In the genomic region with DNA sequence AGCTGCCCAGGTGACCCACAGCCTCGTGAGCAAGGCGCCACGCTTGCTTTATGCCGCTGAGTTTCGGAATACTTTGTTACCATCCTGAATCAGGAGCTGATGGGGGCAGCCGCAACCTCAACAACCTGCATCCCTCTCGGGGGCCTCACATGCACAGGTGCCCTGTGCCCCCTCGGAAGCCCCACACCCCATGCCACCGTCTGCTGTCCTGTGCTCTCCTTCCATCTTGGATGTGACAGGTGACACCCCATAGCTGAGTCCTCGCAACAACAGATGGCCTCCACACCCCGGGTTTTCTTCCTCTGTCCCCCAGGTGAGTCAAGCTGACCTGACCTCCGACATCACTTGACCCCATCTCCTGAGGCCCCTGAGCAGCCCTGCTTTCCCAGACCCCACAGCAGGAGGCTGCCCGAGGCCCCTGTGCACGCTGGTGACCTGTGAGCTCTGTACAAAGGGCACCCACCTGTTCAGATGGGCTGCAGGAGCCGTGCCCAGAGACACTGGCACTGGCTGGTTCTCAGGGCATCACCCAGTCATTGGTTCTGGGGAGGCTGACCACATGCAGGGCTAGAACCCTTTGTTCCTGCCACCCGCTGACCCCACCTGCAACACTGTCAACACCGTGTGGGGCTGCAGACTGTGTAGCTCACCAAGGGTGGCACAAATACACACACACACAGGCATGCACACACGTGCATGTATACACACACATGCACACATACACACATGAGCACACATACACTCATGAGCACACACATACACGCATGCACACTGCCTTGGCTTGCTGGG, we compare ENCODE assay signal across 24 cellular contexts. TPM values are rescaled to one million over a fixed set of nuclear protein-coding genes. Genes with fewer than 3 reads are reported as not detected.
A peak's percentile ranks its signal among the peaks of the same experiment; 100 is the strongest.
DNase-seq lines count a peak whose midpoint lies in the region; ATAC-seq, FAIRE-seq and TF ChIP-seq lines count a peak whose summit lies in the region.
"Had no signal": no experiment of that assay in that cellular context is flagged by ENCODE, and none has a peak within 500 bp of the region (broad histone marks: within the 10 kb centered on the region; RNA-seq: fewer than 3 reads in every experiment).

No MANE protein-coding gene starts in this region.

- peaks cover 6% of the 10 kb centered on the region for H3K4me1 Mint-ChIP-seq in glutamatergic neuron (ENCODE audit: low read depth, unreplicated experiment)
- H3K4me1 Mint-ChIP-seq in activated T-helper 2 cell treated with anti-CD3 and anti-CD28 coated beads, Interferon-gamma antibody, Interleukin-2, Interleukin-4, amounts not matched to agents 10 μg/mL and 5 μg/mL and 100 μg/mL, durations not matched to agents 14 hours and 24 hours and 36 hours (ENCODE audit: low read depth): peaks cover 3% of the 10 kb centered on the region

- no peak overlapping the region for H3K4me3 Mint-ChIP-seq in glutamatergic neuron (ENCODE audit: unreplicated experiment)
- H3K4me3 Mint-ChIP-seq in activated T-helper 2 cell treated with anti-CD3 and anti-CD28 coated beads, Interferon-gamma antibody, Interleukin-2, Interleukin-4, amounts not matched to agents 10 μg/mL and 5 μg/mL and 100 μg/mL, durations not matched to agents 14 hours and 24 hours and 36 hours (ENCODE audit: low read depth): no peak overlapping the region
- H3K4me3 Mint-ChIP-seq: CD8-positive, alpha-beta T cell had no signal

- H3K27me3 Mint-ChIP-seq in glutamatergic neuron (ENCODE audit: unreplicated experiment): peaks cover 14% of the 10 kb centered on the region
- peaks cover 3% of the 10 kb centered on the region for H3K27me3 Mint-ChIP-seq in activated T-helper 2 cell treated with anti-CD3 and anti-CD28 coated beads, Interferon-gamma antibody, Interleukin-2, Interleukin-4, amounts not matched to agents 10 μg/mL and 5 μg/mL and 100 μg/mL, durations not matched to agents 14 hours and 24 hours and 36 hours (ENCODE audit: low read depth)

- H3K9me3 ChIP-seq in HEK293 (ENCODE audit: control insufficient read depth, insufficient read depth, low read depth, low read length) (no peaks in the 10 kb centered on the region), osteoblast (ENCODE audit: low read depth, low read length) (no peaks in the 10 kb centered on the region)
- H3K9me3 ChIP-seq: BLaER1 treated with 17β-estradiol and CSF1 and Interleukin-3, amounts not matched to agents 10 nM and 100 nM; Peyer's patch; SK-N-SH had no signal

- H2AFZ ChIP-seq in osteoblast (ENCODE audit: low read length): no peak overlapping the region

- no peak overlapping the region for H3K4me2 ChIP-seq in osteoblast (ENCODE audit: insufficient read depth, low read length)
- H3K4me2 ChIP-seq: BLaER1 treated with 17β-estradiol and CSF1 and Interleukin-3, amounts not matched to agents 10 nM and 100 nM; SK-N-SH had no signal

- no peaks in the 10 kb centered on the region for H4K20me1 ChIP-seq in osteoblast (ENCODE audit: insufficient read depth, low read length)

- CTCF ChIA-PET in HEK293 (lab: Yijun Ruan, JAX): interaction anchor here (1.3 to 1.5 kb wide), 3 partner anchors 129 to 449 kb away, joined by 5 to 6 read pairs (median 6); no protein-coding TSS in a partner anchor

- TF ChIP-seq CTCF in HEK293 (tag by site-specific recombination; IDR thresholded peaks at IDR 0.05) (no peak), glutamatergic neuron (IDR thresholded peaks at IDR 0.05; ENCODE audit: partially characterized antibody, unreplicated experiment) (no peak), osteoblast (IDR thresholded peaks at IDR 0.05; ENCODE audit: extremely low read depth, low read depth, low read length) (no peak)

- peaks cover 11% of the 10 kb centered on the region for H3K9me3 Mint-ChIP-seq in glutamatergic neuron (ENCODE audit: unreplicated experiment)
- H3K9me3 Mint-ChIP-seq in activated T-helper 2 cell treated with anti-CD3 and anti-CD28 coated beads, Interferon-gamma antibody, Interleukin-2, Interleukin-4, amounts not matched to agents 10 μg/mL and 5 μg/mL and 100 μg/mL, durations not matched to agents 14 hours and 24 hours and 36 hours: no peaks in the 10 kb centered on the region
- H3K9me3 Mint-ChIP-seq: CD8-positive, alpha-beta T cell had no signal

- peak overlapping the region; percentile 22 for H3K27ac Mint-ChIP-seq in glutamatergic neuron (ENCODE audit: unreplicated experiment)
- H3K27ac Mint-ChIP-seq in activated T-helper 2 cell treated with anti-CD3 and anti-CD28 coated beads, Interferon-gamma antibody, Interleukin-2, Interleukin-4, amounts not matched to agents 10 μg/mL and 5 μg/mL and 100 μg/mL, durations not matched to agents 14 hours and 24 hours and 36 hours: no peak overlapping the region
- H3K27ac Mint-ChIP-seq: CD8-positive, alpha-beta T cell had no signal

- intact Hi-C loops in Right ventricle myocardium superior (cut with DNase I) (no loop called here), left cardiac atrium (cut with DNase I) (no loop called here)
- intact Hi-C loops in activated T-helper 2 cell treated with anti-CD3 and anti-CD28 coated beads, Interferon-gamma antibody, Interleukin-2, Interleukin-4, amounts not matched to agents 10 μg/mL and 5 μg/mL and 100 μg/mL, durations not matched to agents 14 hours and 24 hours and 36 hours (cut with micrococcal nuclease): no loop called here

- H3K27ac ChIP-seq in HEK293 (ENCODE audit: extremely low read depth, low read depth, low read length) (no peak overlapping the region), osteoblast (ENCODE audit: low read depth, low read length) (no peak overlapping the region)
- H3K27ac ChIP-seq: BLaER1 treated with 17β-estradiol and CSF1 and Interleukin-3, amounts not matched to agents 10 nM and 100 nM; Peyer's patch had no signal

- POLR2A ChIA-PET in HEK293 (lab: Yijun Ruan, JAX): no interaction called here

- no peak for FAIRE-seq in GM19239 (lab: Jason Lieb, UNC)
- FAIRE-seq: GM12878, GM18507 had no signal

- H3K4me3 ChIP-seq in HEK293 (ENCODE audit: low read depth, low read length) (no peak overlapping the region), osteoblast (ENCODE audit: insufficient read depth, low read length) (no peak overlapping the region)
- H3K4me3 ChIP-seq: BLaER1 treated with 17β-estradiol and CSF1 and Interleukin-3, amounts not matched to agents 10 nM and 100 nM; GM12878; Peyer's patch had no signal

- no peaks in the 10 kb centered on the region for H3K4me1 ChIP-seq in HEK293 (ENCODE audit: control insufficient read depth, insufficient read depth, low read length)
- no peaks in the 10 kb centered on the region for H3K4me1 ChIP-seq in osteoblast (ENCODE audit: insufficient read depth, low read length)
- H3K4me1 ChIP-seq: Peyer's patch had no signal

- ATAC-seq in Right ventricle myocardium superior (ENCODE audit: poor library complexity): no peak
- no peak for ATAC-seq in left cardiac atrium
- ATAC-seq: CD8-positive, alpha-beta T cell had no signal

- peaks cover 3% of the 10 kb centered on the region for H3K27me3 ChIP-seq in osteoblast (ENCODE audit: insufficient read depth, low read length)
- H3K27me3 ChIP-seq: BLaER1 treated with 17β-estradiol and CSF1 and Interleukin-3, amounts not matched to agents 10 nM and 100 nM; Peyer's patch had no signal

- peak; percentile 13 for DNase-seq in Right ventricle myocardium superior
- DNase-seq in left cardiac atrium: no peak
- peak; percentile 13 for DNase-seq in glutamatergic neuron
- DNase-seq in osteoblast (ENCODE audit: insufficient read length, low spot score, missing footprints): peak; percentile 36
- no peak for DNase-seq in NCI-H69 (lab: John Stamatoyannopoulos, UW)
- no peak for DNase-seq in GM19239 (ENCODE audit: insufficient read length, low spot score)
- no peak for DNase-seq in activated T-helper 2 cell treated with anti-CD3 and anti-CD28 coated beads, Interferon-gamma antibody, Interleukin-2, Interleukin-4, amounts not matched to agents 10 μg/mL and 5 μg/mL and 100 μg/mL, durations not matched to agents 14 hours and 24 hours and 36 hours (ENCODE audit: low spot score)
- DNase-seq: Calu3; CD8-positive, alpha-beta T cell; DMS53; EL; MM.1S; NCI-H1092 treated with DMSO at 0.1 percent for 48 hours; NCI-H146; NCI-H2029 treated with DMSO at 0.1 percent for 48 hours; NCI-H2171; NCI-H446; NCI-H526 treated with DMSO at 0.1 percent for 48 hours; Peyer's patch had no signal

- H3K36me3 ChIP-seq in HEK293 (ENCODE audit: control insufficient read depth in 2 of 2, insufficient read depth in 1 of 2, low read length in 2 of 2) (no peaks in the 10 kb centered on the region), osteoblast (ENCODE audit: insufficient read depth, low read length) (no peaks in the 10 kb centered on the region)
- H3K36me3 ChIP-seq: BLaER1 treated with 17β-estradiol and CSF1 and Interleukin-3, amounts not matched to agents 10 nM and 100 nM; Peyer's patch had no signal

- H3K36me3 Mint-ChIP-seq in glutamatergic neuron (ENCODE audit: unreplicated experiment): no peaks in the 10 kb centered on the region
- no peaks in the 10 kb centered on the region for H3K36me3 Mint-ChIP-seq in activated T-helper 2 cell treated with anti-CD3 and anti-CD28 coated beads, Interferon-gamma antibody, Interleukin-2, Interleukin-4, amounts not matched to agents 10 μg/mL and 5 μg/mL and 100 μg/mL, durations not matched to agents 14 hours and 24 hours and 36 hours (ENCODE audit: low read depth)
- H3K36me3 Mint-ChIP-seq: CD8-positive, alpha-beta T cell had no signal

- H3K79me2 ChIP-seq in osteoblast (ENCODE audit: insufficient read depth, low read length): no peaks in the 10 kb centered on the region

TF ChIP-seq in HEK293, 187 proteins besides CTCF, POLR2A, EP300 and RAD21:
- TF ChIP-seq, protein P1, sequence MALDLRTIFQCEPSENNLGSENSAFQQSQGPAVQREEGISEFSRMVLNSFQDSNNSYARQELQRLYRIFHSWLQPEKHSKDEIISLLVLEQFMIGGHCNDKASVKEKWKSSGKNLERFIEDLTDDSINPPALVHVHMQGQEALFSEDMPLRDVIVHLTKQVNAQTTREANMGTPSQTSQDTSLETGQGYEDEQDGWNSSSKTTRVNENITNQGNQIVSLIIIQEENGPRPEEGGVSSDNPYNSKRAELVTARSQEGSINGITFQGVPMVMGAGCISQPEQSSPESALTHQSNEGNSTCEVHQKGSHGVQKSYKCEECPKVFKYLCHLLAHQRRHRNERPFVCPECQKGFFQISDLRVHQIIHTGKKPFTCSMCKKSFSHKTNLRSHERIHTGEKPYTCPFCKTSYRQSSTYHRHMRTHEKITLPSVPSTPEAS (tag by site-specific recombination; IDR thresholded peaks at IDR 0.05): peak; percentile 93
- no peak for TF ChIP-seq ZNF521 (tag by site-specific recombination; IDR thresholded peaks at IDR 0.05)

RNA-seq across cellular contexts. Expression of a gene that starts 57.7 kb away (rescaled TPM):
- total RNA-seq in Right ventricle myocardium superior (0.48 TPM), left cardiac atrium (1 to 10 TPM in 1 of 2 donors, under 1 TPM in 1; 0.60 to 2.4 TPM), glutamatergic neuron (ENCODE audit: unreplicated experiment) (4.2 TPM), osteoblast (1.4 and 1.8 TPM in 2 replicates)
- 65.2 and 67.4 TPM in 2 replicates for total RNA-seq in activated T-helper 2 cell treated with anti-CD3 and anti-CD28 coated beads, Interferon-gamma antibody, Interleukin-2, Interleukin-4, amounts not matched to agents 10 μg/mL and 5 μg/mL and 100 μg/mL, durations not matched to agents 14 hours and 24 hours and 36 hours

Comparison
In these comparisons a context has a peak if more than half of its experiments do, and no peak if none do; other contexts are left out.
1. DNase-seq: peak in Right ventricle myocardium superior (single experiment), glutamatergic neuron (single experiment) and osteoblast (single experiment); none in left cardiac atrium (single experiment), NCI-H69 (single experiment), GM19239 (single experiment) and activated T-helper 2 cell treated with anti-CD3 and anti-CD28 coated beads, Interferon-gamma antibody, Interleukin-2, Interleukin-4, amounts not matched to agents 10 μg/mL and 5 μg/mL and 100 μg/mL, durations not matched to agents 14 hours and 24 hours and 36 hours (single experiment).
2. RNA of a gene that starts 57.7 kb away (total RNA-seq): 65.2 to 67.4 TPM in activated T-helper 2 cell treated with anti-CD3 and anti-CD28 coated beads, Interferon-gamma antibody, Interleukin-2, Interleukin-4, amounts not matched to agents 10 μg/mL and 5 μg/mL and 100 μg/mL, durations not matched to agents 14 hours and 24 hours and 36 hours; 4.2 TPM in glutamatergic neuron (single experiment), 0.60 to 2.4 TPM in left cardiac atrium, 1.4 to 1.8 TPM in osteoblast and 0.48 TPM in Right ventricle myocardium superior (single experiment); every median in the first group is over 10 times any median in the second.